In genomic region chr1:50423670-50424000, GRCh38 we compare ENCODE assay signal across 8 cellular contexts. TPM values are rescaled to one million over a fixed set of nuclear protein-coding genes. Genes with fewer than 3 reads are reported as not detected.
DNase-seq lines count a peak whose midpoint lies in the region; ATAC-seq and TF ChIP-seq lines count a peak whose summit lies in the region.

No MANE protein-coding gene starts in this region.

- in situ Hi-C loops in GM13977 (cut with MboI; ENCODE audit: low pct_unique_long_range_greater_than_20kb, low sequenced_read_pairs, unreplicated experiment), result no loop called here

- intact Hi-C loops in lower lobe of right lung (cut with DNase I), result no loop called here
- intact Hi-C loops in uterus (cut with DNase I; ENCODE audit: low total_unique reads), result no loop called here

- DNase-seq in AG04450 (ENCODE audit: low read depth, low spot score) (no peak), GM13977 (ENCODE audit: low spot score) (peak; percentile 80), lower lobe of right lung (peak; percentile 54), NCI-H2227 treated with DMSO at 0.1 percent for 48 hours (lab: John Stamatoyannopoulos, UW) (no peak), uterus (no peak)
- peak; percentile 65 for DNase-seq in activated CD8-positive, alpha-beta memory T cell treated with anti-CD3 and anti-CD28 coated beads, Interleukin-2, amount 50 U/mL, for 48 hours
- DNase-seq in effector CD4-positive, alpha-beta T cell, result no peak

- H3K4me1 ChIP-seq in lower lobe of right lung (peaks cover 50% of the 10 kb centered on the region), uterus (peaks cover 0 to 38% of the 10 kb centered on the region in 2 donors)

- TF ChIP-seq CTCF in AG04450 (IDR thresholded peaks at IDR 0.05; ENCODE audit: low read depth, low read length) (no peak), GM13977 (IDR thresholded peaks at IDR 0.05; ENCODE audit: extremely low read depth, insufficient read depth, missing control alignments) (no peak), lower lobe of right lung (IDR thresholded peaks at IDR 0.05) (no peak), uterus (IDR thresholded peaks at IDR 0.05) (no peak)

- H3K27me3 ChIP-seq in AG04450 (ENCODE audit: control insufficient read depth, insufficient read depth, low read length) (peaks cover 92% of the 10 kb centered on the region), lower lobe of right lung (ENCODE audit: low read depth) (peaks cover 97% of the 10 kb centered on the region), uterus (peaks cover under 1 to 86% of the 10 kb centered on the region in 2 donors)

- H3K27ac ChIP-seq in AG04450 (ENCODE audit: low read depth, low read length) (no peak overlapping the region), lower lobe of right lung (no peak overlapping the region), uterus (no peak overlapping the region)

- H3K9me3 ChIP-seq in AG04450 (ENCODE audit: control insufficient read depth, insufficient read depth, low read length) (peaks cover 21% of the 10 kb centered on the region; the same call in 1 of the 2 replicates), lower lobe of right lung (no peaks in the 10 kb centered on the region), uterus (no peaks in the 10 kb centered on the region)

- H3K4me3 ChIP-seq in AG04450 (ENCODE audit: low read depth, low read length) (peak overlapping the region; percentile 7; the same call in 1 of the 2 replicates), lower lobe of right lung (peak overlapping the region; percentile 49), uterus (no peak overlapping the region)

- ATAC-seq in lower lobe of right lung (peak in 1 of 2 donors; percentile 32), GM18907 (IDR thresholded peaks at IDR 0.05; ENCODE audit: unreplicated experiment) (no peak)

- POLR2A ChIA-PET in AG04450 (lab: Yijun Ruan, JAX), result no interaction called here

- H3K36me3 ChIP-seq in lower lobe of right lung (no peaks in the 10 kb centered on the region), uterus (no peaks in the 10 kb centered on the region)

- TF ChIP-seq POLR2A in uterus (IDR thresholded peaks at IDR 0.05), result no peak

- CTCF ChIA-PET in AG04450 (lab: Charles Lee), result no interaction called here

RNA-seq across cellular contexts. Expression of gene DMRTA2, which starts 0.4 kb away (rescaled TPM):
- not detected in 2 replicates for polyA plus RNA-seq in AG04450 (2011; rRNA removed)
- not detected in 2 replicates for polyA minus RNA-seq in AG04450 (2011; rRNA and poly(A)+ RNA removed)
- total RNA-seq in lower lobe of right lung, result not detected
- not detected for total RNA-seq in uterus

Comparison
In these comparisons a context has a peak if more than half of its experiments do, and no peak if none do; other contexts are left out.
1. DNase-seq: peak in GM13977 (single experiment), activated CD8-positive, alpha-beta memory T cell treated with anti-CD3 and anti-CD28 coated beads, Interleukin-2, amount 50 U/mL, for 48 hours (single experiment) and lower lobe of right lung (single experiment); none in AG04450 (single experiment), NCI-H2227 treated with DMSO at 0.1 percent for 48 hours (single experiment), uterus (0 of 2) and effector CD4-positive, alpha-beta T cell (single experiment).
2. H3K4me3 ChIP-seq: peak in AG04450 (single experiment) and lower lobe of right lung (single experiment); none in uterus (0 of 2).